In genomic region chr3:128873623-128874022, GRCh38 we compare ENCODE assay signal across 17 cellular contexts.
"Had no signal": no experiment of that assay in that cellular context is flagged by ENCODE, and none has a peak within 500 bp of the region (broad histone marks: within the 10 kb centered on the region; RNA-seq: fewer than 3 reads in every experiment).

No MANE protein-coding gene starts in this region.

- H3K36me3 ChIP-seq: esophagus muscularis mucosa, ovary, thoracic aorta, transverse colon had no signal

- DNase-seq: cerebellar nuclear complex; head of caudate nucleus; left colon; naive thymus-derived CD4-positive, alpha-beta T cell; nucleus accumbens; ovary; right cardiac atrium; stimulated activated CD4-positive, alpha-beta T cell treated with anti-CD3 and anti-CD28 coated beads, Interleukin-4, amount 100 ng/mL, for 24 hours; stimulated activated naive CD8-positive, alpha-beta T cell treated with anti-CD3 and anti-CD28 coated beads, Interleukin-15, amount 100 ng/mL, for 72 hours; transverse colon had no signal

- H3K4me3 ChIP-seq: esophagus muscularis mucosa, hepatocyte, ovary, smooth muscle cell, thoracic aorta, transverse colon had no signal

- FAIRE-seq: colon, endothelial cell of umbilical vein had no signal

- H3K9me3 ChIP-seq: esophagus muscularis mucosa, ovary, thoracic aorta, transverse colon had no signal

- H3K4me2 ChIP-seq: hepatocyte, smooth muscle cell had no signal

- H3K27me3 ChIP-seq: esophagus muscularis mucosa, hepatocyte, ovary, transverse colon had no signal

- H3K27ac ChIP-seq: esophagus muscularis mucosa, hepatocyte, ovary, thoracic aorta, transverse colon had no signal

- H2AFZ ChIP-seq: hepatocyte had no signal

- ATAC-seq: left colon; naive thymus-derived CD4-positive, alpha-beta T cell; right cardiac atrium; stimulated activated memory B cell treated with anti-CD40 and anti-IgM and Interleukin-4, amounts not matched to agents 10 μg/mL and 1 μg/mL and 100 μg/mL, for 72 hours; stimulated activated naive CD8-positive, alpha-beta T cell treated with anti-CD3 and anti-CD28 coated beads, Interleukin-15, amount 100 ng/mL, for 72 hours had no signal
